Comparison of ENCODE assay signal across 11 cellular contexts in the genomic region with DNA sequence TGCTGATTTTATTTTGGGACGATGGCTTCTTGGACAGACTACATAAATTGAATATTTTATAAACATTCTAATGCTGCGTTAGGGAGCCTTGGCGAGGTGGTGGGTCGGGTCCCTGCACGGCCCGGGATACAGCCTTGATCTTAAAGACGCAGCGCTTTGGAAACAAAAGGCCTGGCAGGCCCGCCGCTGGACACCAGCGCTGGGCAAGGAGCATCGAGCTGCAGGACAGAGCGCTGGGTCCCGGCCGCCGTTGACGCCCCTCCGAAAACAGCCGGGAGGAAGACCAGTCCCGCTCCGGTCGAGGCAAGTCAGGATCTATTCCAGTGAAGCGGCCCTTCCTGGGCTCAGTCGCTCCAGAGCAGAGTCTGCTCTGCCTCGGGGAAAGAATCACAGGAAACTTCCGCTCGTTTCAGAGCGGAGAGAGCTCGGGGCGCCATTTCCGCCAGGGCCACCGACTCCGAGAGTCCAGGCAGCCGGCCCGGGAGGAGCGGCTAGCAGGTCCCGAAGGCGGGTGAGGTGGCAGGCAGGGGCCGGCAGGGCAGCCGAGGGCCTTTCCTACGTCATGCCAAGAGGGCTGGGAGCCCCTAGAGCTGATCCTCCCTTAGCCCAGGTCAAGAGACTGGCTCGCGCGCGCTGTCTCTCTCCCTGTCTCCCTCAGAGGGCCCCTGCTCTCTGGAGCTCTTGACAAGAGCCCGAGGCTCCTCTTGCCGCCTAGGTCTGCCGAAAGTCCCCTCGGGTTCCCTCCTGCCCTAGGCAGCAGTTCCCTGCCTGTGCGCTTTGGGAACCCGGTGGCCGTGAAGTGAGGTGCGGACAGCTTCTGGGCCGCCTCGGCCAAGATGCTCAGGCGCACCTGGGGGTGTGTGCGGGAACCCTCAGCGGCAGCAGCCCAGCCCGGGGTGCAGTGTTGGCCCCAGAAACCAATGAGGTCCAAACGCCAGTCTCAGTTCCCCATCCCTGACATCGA. TPM values are rescaled to one million over a fixed set of nuclear protein-coding genes. Genes with fewer than 3 reads are reported as not detected.
DNase-seq lines count a peak whose midpoint lies in the region; ATAC-seq, FAIRE-seq and TF ChIP-seq lines count a peak whose summit lies in the region.
"Had no signal": no experiment of that assay in that cellular context is flagged by ENCODE, and none has a peak within 500 bp of the region (broad histone marks: within the 10 kb centered on the region; RNA-seq: fewer than 3 reads in every experiment).

No MANE protein-coding gene starts in this region.

- H2AFZ ChIP-seq in mammary epithelial cell (ENCODE audit: low read depth, low read length) = no peak overlapping the region

- 10% methylated on average over 40 of the region's 61 CpGs for WGBS in mammary epithelial cell (ENCODE audit: low coverage, missing lambda C conversion rate)
- 2% methylated on average over 6 of the region's 61 CpGs for WGBS in suprapubic skin

- DNase-seq in mammary epithelial cell (no peak), breast epithelium (ENCODE audit: low spot score in 2 of 2) (no peak), NT2/D1 (ENCODE audit: low read depth, low spot score) (no peak), suprapubic skin (ENCODE audit: low spot score in 2 of 2) (peak in 1 of 2 donors; percentile 67), GM12891 (ENCODE audit: insufficient read length, low spot score) (no peak), left lobe of liver (ENCODE audit: low spot score) (no peak)

- peaks cover 11% of the 10 kb centered on the region for H3K4me1 ChIP-seq in mammary epithelial cell (ENCODE audit: insufficient read depth, low read length)
- H3K4me1 ChIP-seq in breast epithelium = no peaks in the 10 kb centered on the region
- H3K4me1 ChIP-seq in NT2/D1 (ENCODE audit: insufficient read depth, insufficient read length) = peaks cover 6% of the 10 kb centered on the region
- H3K4me1 ChIP-seq in suprapubic skin = peaks cover 31% of the 10 kb centered on the region

- no peak for ATAC-seq in HG03280 (IDR thresholded peaks at IDR 0.05; ENCODE audit: unreplicated experiment)
- no peak for ATAC-seq in left lobe of liver

- H3K9ac ChIP-seq in mammary epithelial cell (ENCODE audit: insufficient read depth, low read length) (no peak overlapping the region), NT2/D1 (ENCODE audit: insufficient read length, low read depth) (no peak overlapping the region)

- no peak for TF ChIP-seq EP300 in suprapubic skin (IDR thresholded peaks at IDR 0.05)

- peak overlapping the region; percentile 77 for H3K4me2 ChIP-seq in mammary epithelial cell (ENCODE audit: insufficient read depth, low read depth, low read length)

- H3K4me3 ChIP-seq in mammary epithelial cell (replicated peaks in 1 of 3; ENCODE audit: insufficient read depth in 1 of 3, low read depth in 2 of 3, low read length in 3 of 3) (no peak overlapping the region), breast epithelium (peak overlapping the region in 1 of 3 donors; percentile 54), NT2/D1 (ENCODE audit: insufficient read length, low read depth) (peak overlapping the region; percentile 22), iPS-18c (ENCODE audit: insufficient read depth, low read depth, low read length) (peak overlapping the region; percentile 47), suprapubic skin (peak overlapping the region; percentile 33)
- H3K4me3 ChIP-seq: mucosa of descending colon had no signal

- CTCF ChIA-PET in mammary epithelial cell (lab: Charles Lee; ENCODE audit: low non-redundant PET) = no interaction called here

- H3K79me2 ChIP-seq in mammary epithelial cell (ENCODE audit: insufficient read depth, low read length) = no peaks in the 10 kb centered on the region

- H4K20me1 ChIP-seq in mammary epithelial cell (ENCODE audit: insufficient read depth, low read length) = peaks cover 4% of the 10 kb centered on the region

- intact Hi-C loops in mammary epithelial cell (cut with micrococcal nuclease) (loop anchor here (10.0 kb wide), 1 partner anchor 207 kb away; no protein-coding TSS in a partner anchor), breast epithelium (cut with DNase I; ENCODE audit: low total_unique reads) (loop anchor here (5.0 kb wide), 1 partner anchor 125 kb away; no protein-coding TSS in a partner anchor)

- BruUV-seq in mammary epithelial cell (replicated peaks; lab: Mats Ljungman, UMichigan) = no TSS peak

- no peak overlapping the region for H3K27ac ChIP-seq in mammary epithelial cell (ENCODE audit: insufficient read depth, low read depth, low read length)
- no peak overlapping the region for H3K27ac ChIP-seq in breast epithelium
- H3K27ac ChIP-seq in suprapubic skin = no peak overlapping the region

- dilution Hi-C loops in mammary epithelial cell (cut with HindIII; ENCODE audit: low sequenced_read_pairs) = no loop called here

- H3K36me3 ChIP-seq in mammary epithelial cell (ENCODE audit: insufficient read depth, low read length) = no peaks in the 10 kb centered on the region
- no peaks in the 10 kb centered on the region for H3K36me3 ChIP-seq in breast epithelium
- H3K36me3 ChIP-seq in NT2/D1 (ENCODE audit: insufficient read depth, insufficient read length, low read length) = no peaks in the 10 kb centered on the region
- H3K36me3 ChIP-seq in suprapubic skin = no peaks in the 10 kb centered on the region

- H3K9me3 ChIP-seq in mammary epithelial cell (replicated peaks; ENCODE audit: insufficient read depth, low read length) = no peaks in the 10 kb centered on the region
- H3K9me3 ChIP-seq in breast epithelium = no peaks in the 10 kb centered on the region
- no peaks in the 10 kb centered on the region for H3K9me3 ChIP-seq in NT2/D1 (ENCODE audit: insufficient read depth, low read length)
- no peaks in the 10 kb centered on the region for H3K9me3 ChIP-seq in iPS-18c (ENCODE audit: control insufficient read depth, insufficient read depth, low read length)
- H3K9me3 ChIP-seq in suprapubic skin = no peaks in the 10 kb centered on the region
- H3K9me3 ChIP-seq: mucosa of descending colon had no signal

- FAIRE-seq in GM12891 (lab: Jason Lieb, UNC) = no peak
- FAIRE-seq: endothelial cell of umbilical vein had no signal

- TF ChIP-seq CTCF in mammary epithelial cell (conservative IDR thresholded peaks at IDR 0.05 in 1 of 2, IDR thresholded peaks at IDR 0.05 in 1 of 2; ENCODE audit: extremely low read depth in 1 of 2, insufficient read depth in 1 of 2, low read depth in 1 of 2, low read length in 2 of 2) (no peak), breast epithelium (IDR thresholded peaks at IDR 0.05) (no peak), suprapubic skin (IDR thresholded peaks at IDR 0.05) (no peak)

- H3K27me3 ChIP-seq in mammary epithelial cell (ENCODE audit: insufficient read depth, low read length) (peaks cover 70% of the 10 kb centered on the region), breast epithelium (peaks cover 10 to 90% of the 10 kb centered on the region in 2 donors), NT2/D1 (ENCODE audit: insufficient read depth, insufficient read length) (peaks cover 92% of the 10 kb centered on the region), suprapubic skin (peaks cover 98% of the 10 kb centered on the region)

- TF ChIP-seq POLR2A in breast epithelium (IDR thresholded peaks at IDR 0.05) = no peak
- no peak for TF ChIP-seq POLR2A in suprapubic skin (IDR thresholded peaks at IDR 0.05)
- no peak for TF ChIP-seq POLR2A in GM12891 (IDR thresholded peaks at IDR 0.05; ENCODE audit: low read depth, low read length)

- in situ Hi-C loops in mammary epithelial cell (cut with MboI; ENCODE audit: low sequenced_read_pairs in 2 of 2) = no loop called here

TF ChIP-seq in GM12891, 5 proteins besides CTCF, POLR2A, EP300 and RAD21:
- no peak for TF ChIP-seq POLR2AphosphoS5 (IDR thresholded peaks at IDR 0.05; ENCODE audit: low read depth, low read length)
- TF ChIP-seq SPI1 (IDR thresholded peaks at IDR 0.05; ENCODE audit: low read depth, low read length) = no peak
- no peak for TF ChIP-seq PAX5 (IDR thresholded peaks at IDR 0.05; ENCODE audit: insufficient read depth, low read length, severe bottlenecking)
- no peak for TF ChIP-seq TAF1 (IDR thresholded peaks at IDR 0.05; ENCODE audit: low read depth, low read length)

RNA-seq across cellular contexts. Expression of a gene that starts 1.4 kb away (rescaled TPM):
- total RNA-seq in mammary epithelial cell (not detected), breast epithelium (not detected), suprapubic skin (1 to 10 TPM in 1 of 4 donors, not detected in 3; 1.2 TPM), left lobe of liver (not detected)
- not detected for polyA plus RNA-seq in mammary epithelial cell
- not detected for polyA minus RNA-seq in mammary epithelial cell
- polyA plus RNA-seq in GM12891 (2012; ENCODE audit: low read depth, missing spikeins) = not detected
- total RNA-seq: CD4-positive, alpha-beta memory T cell; endothelial cell of umbilical vein had no signal
- polyA plus RNA-seq: CD4-positive, alpha-beta memory T cell; endothelial cell of umbilical vein had no signal

Comparison
In these comparisons a context has a peak if more than half of its experiments do, and no peak if none do; other contexts are left out.
1. H3K4me3 ChIP-seq: peak in NT2/D1 (single experiment), iPS-18c (single experiment) and suprapubic skin (single experiment); none in mammary epithelial cell (0 of 3).